12 cellular contexts compared by ENCODE assay signal in the genomic region with DNA sequence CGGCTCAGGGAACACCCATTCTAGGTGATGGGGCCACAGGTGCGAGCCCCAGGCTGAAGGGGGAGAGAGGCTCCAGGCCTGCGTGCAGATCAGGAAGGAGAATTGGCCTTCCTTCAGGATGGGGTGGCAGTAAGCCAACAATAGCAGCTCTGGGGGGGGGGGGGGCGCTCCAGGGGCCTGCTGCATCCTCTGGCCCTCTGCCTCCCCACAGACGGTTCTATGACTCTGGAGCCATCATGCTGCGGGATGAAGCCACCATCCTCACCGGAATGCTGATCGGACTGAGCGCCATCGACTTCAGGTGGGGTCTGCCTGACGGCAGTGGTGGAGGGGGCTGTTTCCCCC. TPM values are rescaled to one million over a fixed set of nuclear protein-coding genes. Genes with fewer than 3 reads are reported as not detected.
DNase-seq lines count a peak whose midpoint lies in the region; TF ChIP-seq lines count a peak whose summit lies in the region.
"Had no signal": no experiment of that assay in that cellular context is flagged by ENCODE, and none has a peak within 500 bp of the region (broad histone marks: within the 10 kb centered on the region; RNA-seq: fewer than 3 reads in every experiment).

No MANE protein-coding gene starts in this region.

- H3K4me3 ChIP-seq in HUES48 (ENCODE audit: low read depth, low read length), result peak overlapping the region; percentile 54
- H3K4me3 ChIP-seq in neuronal stem cell (ENCODE audit: low read length in 2 of 2), result no peak overlapping the region

- no peak overlapping the region for H2AFZ ChIP-seq in neuronal stem cell (ENCODE audit: low read length)

- peaks cover 54% of the 10 kb centered on the region for H3K27me3 Mint-ChIP-seq in T-helper 1 cell treated with Interleukin-12 subunit alpha and Interleukin-12 subunit beta and Interleukin-4 antibody, amounts not matched to agents 30 μg/mL and 1 μg/mL, for 36 hours (ENCODE audit: low read depth)
- peaks cover 61% of the 10 kb centered on the region for H3K27me3 Mint-ChIP-seq in brain

- H4K91ac ChIP-seq in neuronal stem cell (ENCODE audit: low read depth, low read length, poor library complexity), result no peak overlapping the region

- H2AK5ac ChIP-seq in neuronal stem cell (ENCODE audit: low read depth, low read length), result peak overlapping the region; percentile 68

- no peak overlapping the region for H2BK120ac ChIP-seq in neuronal stem cell (ENCODE audit: low read depth, low read length)

- H3K4ac ChIP-seq in neuronal stem cell (ENCODE audit: low read length), result no peak overlapping the region

- peaks cover 2% of the 10 kb centered on the region for H3K79me1 ChIP-seq in neuronal stem cell (ENCODE audit: low read depth, low read length)

- TF ChIP-seq CTCF in brain (conservative IDR thresholded peaks at IDR 0.05), result no peak

- no peak overlapping the region for H3K9ac ChIP-seq in HUES48 (ENCODE audit: low read depth, low read length)
- no peak overlapping the region for H3K9ac ChIP-seq in neuronal stem cell (ENCODE audit: low read depth, low read length, poor library complexity)

- peak overlapping the region; percentile 63 for H3K4me3 Mint-ChIP-seq in T-helper 1 cell treated with Interleukin-12 subunit alpha and Interleukin-12 subunit beta and Interleukin-4 antibody, amounts not matched to agents 30 μg/mL and 1 μg/mL, for 36 hours
- peak overlapping the region; percentile 25 to 73 (median 64) for H3K4me3 Mint-ChIP-seq in brain

- H3K4me1 Mint-ChIP-seq in T-helper 1 cell treated with Interleukin-12 subunit alpha and Interleukin-12 subunit beta and Interleukin-4 antibody, amounts not matched to agents 30 μg/mL and 1 μg/mL, for 36 hours (ENCODE audit: low read depth), result peaks cover 17% of the 10 kb centered on the region
- peaks cover 37% of the 10 kb centered on the region for H3K4me1 Mint-ChIP-seq in brain

- H3K27ac Mint-ChIP-seq in T-helper 1 cell treated with Interleukin-12 subunit alpha and Interleukin-12 subunit beta and Interleukin-4 antibody, amounts not matched to agents 30 μg/mL and 1 μg/mL, for 36 hours, result no peak overlapping the region
- H3K27ac Mint-ChIP-seq in brain, result peak overlapping the region in 1 of 5 experiments; percentile 46

- H3K4me1 ChIP-seq in HUES48 (ENCODE audit: control insufficient read depth, insufficient read depth, low read length) (peaks cover 13% of the 10 kb centered on the region; the same call in 1 of the 2 replicates), neuronal stem cell (ENCODE audit: control insufficient read depth in 2 of 2, insufficient read depth in 1 of 2, low read depth in 1 of 2, low read length in 2 of 2) (peaks cover 4 to 16% of the 10 kb centered on the region in 2 donors)

- WGBS in neuronal stem cell (ENCODE audit: extremely low coverage in 2 of 2, insufficient read length in 2 of 2, insufficient replicate concordance in 1 of 2), 2 donors, result no CpG with 5 or more reads among the region's 11 CpGs

- peaks cover 3% of the 10 kb centered on the region for H3K36me3 ChIP-seq in HUES48 (ENCODE audit: control insufficient read depth, insufficient read depth, low read length)
- H3K36me3 ChIP-seq in neuronal stem cell (replicated peaks in 1 of 2; ENCODE audit: control insufficient read depth in 2 of 2, insufficient read depth in 2 of 2, low read length in 2 of 2), result peaks cover 1 to 3% of the 10 kb centered on the region in 2 donors

- peak overlapping the region; percentile 40 for H3K23ac ChIP-seq in neuronal stem cell (ENCODE audit: low read depth, low read length, poor library complexity)

- H2BK15ac ChIP-seq in neuronal stem cell (ENCODE audit: low read length), result no peak overlapping the region

- no peaks in the 10 kb centered on the region for H3K9me3 Mint-ChIP-seq in T-helper 1 cell treated with Interleukin-12 subunit alpha and Interleukin-12 subunit beta and Interleukin-4 antibody, amounts not matched to agents 30 μg/mL and 1 μg/mL, for 36 hours
- H3K9me3 Mint-ChIP-seq in brain, result peaks cover 0 to 4% (median 2%) of the 10 kb centered on the region in 5 experiments

- H3K14ac ChIP-seq in neuronal stem cell (ENCODE audit: low read length), result no peak overlapping the region

- H4K8ac ChIP-seq in neuronal stem cell (ENCODE audit: low read depth, low read length), result no peak overlapping the region

- DNase-seq in T-helper 1 cell (no peak), neuronal stem cell (ENCODE audit: low spot score) (no peak), T-helper 9 cell (no peak), NCI-H1930 (lab: John Stamatoyannopoulos, UW) (no peak)
- no peak for DNase-seq in NK-92 treated with Interleukin-12 subunit alpha and Interleukin-12 subunit beta, amount 100 ng/mL, for 24 hours (lab: John Stamatoyannopoulos, UW)
- DNase-seq: activated CD4-positive, alpha-beta T cell treated with anti-CD3 and anti-CD28 coated beads for 1 hour; heart right ventricle; NCI-H187 had no signal

- H3K18ac ChIP-seq in neuronal stem cell (ENCODE audit: low read length), result no peak overlapping the region

- peaks cover 10% of the 10 kb centered on the region for H3K36me3 Mint-ChIP-seq in T-helper 1 cell treated with Interleukin-12 subunit alpha and Interleukin-12 subunit beta and Interleukin-4 antibody, amounts not matched to agents 30 μg/mL and 1 μg/mL, for 36 hours (ENCODE audit: low read depth)
- H3K36me3 Mint-ChIP-seq in brain, result peaks cover 34% of the 10 kb centered on the region

- no peak overlapping the region for H2BK12ac ChIP-seq in neuronal stem cell (ENCODE audit: low read length)

- no peak overlapping the region for H3K4me2 ChIP-seq in neuronal stem cell (ENCODE audit: insufficient read depth, low read length, poor library complexity, severe bottlenecking)

- no peak overlapping the region for H3K27ac ChIP-seq in HUES48 (ENCODE audit: low read depth, low read length)
- no peak overlapping the region for H3K27ac ChIP-seq in neuronal stem cell (replicated peaks; ENCODE audit: low read length)
- H3K27ac ChIP-seq: adrenal gland, heart right ventricle had no signal

- H3K9me3 ChIP-seq in HUES48 (ENCODE audit: control insufficient read depth, insufficient read depth, low read length) (no peaks in the 10 kb centered on the region), neuronal stem cell (replicated peaks in 1 of 2; ENCODE audit: control insufficient read depth in 2 of 2, insufficient read depth in 1 of 2, low read depth in 1 of 2, low read length in 2 of 2) (peaks cover 0 to 4% of the 10 kb centered on the region in 2 donors)
- H3K9me3 ChIP-seq: adrenal gland, heart right ventricle had no signal

- peak overlapping the region; percentile 24 for H2BK5ac ChIP-seq in neuronal stem cell (ENCODE audit: low read length)

- H3K27me3 ChIP-seq in HUES48 (ENCODE audit: control insufficient read depth, insufficient read depth, low read length), result peaks cover 25% of the 10 kb centered on the region
- H3K27me3 ChIP-seq in neuronal stem cell (ENCODE audit: control insufficient read depth in 3 of 3, insufficient read depth in 3 of 3, low read depth in 1 of 3, low read length in 3 of 3), result peaks cover 6 to 74% (median 30%) of the 10 kb centered on the region in 3 experiments

RNA-seq across cellular contexts. Expression of gene RUNDC3A, which starts 6.1 kb away (rescaled TPM):
- 304 TPM for polyA plus RNA-seq in brain (ENCODE audit: insufficient read depth, low read depth, low replicate concordance)
- polyA plus RNA-seq in neuronal stem cell (2013, experiment 1 of 2), result 0.25 TPM
- polyA plus RNA-seq in neuronal stem cell (2013, experiment 2 of 2), result 0.19 TPM

RNA-seq across cellular contexts. Expression of gene SLC25A39, which starts 10.1 kb away (rescaled TPM):
- polyA plus RNA-seq in brain (ENCODE audit: insufficient read depth, low read depth, low replicate concordance), result 153 TPM
- polyA plus RNA-seq in neuronal stem cell (2013, experiment 1 of 2), result 84.8 TPM
- 84.0 TPM for polyA plus RNA-seq in neuronal stem cell (2013, experiment 2 of 2)

RNA-seq across cellular contexts. Expression of gene GRN, which starts 30.6 kb away (rescaled TPM):
- 164 TPM for polyA plus RNA-seq in brain (ENCODE audit: insufficient read depth, low read depth, low replicate concordance)
- polyA plus RNA-seq in neuronal stem cell (2013, experiment 1 of 2), result 54.1 TPM
- 53.7 TPM for polyA plus RNA-seq in neuronal stem cell (2013, experiment 2 of 2)

RNA-seq across cellular contexts. Expression of gene SLC4A1, which starts 46.6 kb away (rescaled TPM):
- polyA plus RNA-seq in brain (ENCODE audit: insufficient read depth, low read depth, low replicate concordance), result 0.34 TPM
- 0.03 TPM for polyA plus RNA-seq in neuronal stem cell (2013, experiment 1 of 2)
- polyA plus RNA-seq in neuronal stem cell (2013, experiment 2 of 2), result not detected

RNA-seq across cellular contexts. Expression of gene FAM171A2, which starts 49.2 kb away (rescaled TPM):
- 62.5 TPM for polyA plus RNA-seq in brain (ENCODE audit: insufficient read depth, low read depth, low replicate concordance)
- 34.5 TPM for polyA plus RNA-seq in neuronal stem cell (2013, experiment 1 of 2)
- polyA plus RNA-seq in neuronal stem cell (2013, experiment 2 of 2), result 33.1 TPM
